In the genomic region with DNA sequence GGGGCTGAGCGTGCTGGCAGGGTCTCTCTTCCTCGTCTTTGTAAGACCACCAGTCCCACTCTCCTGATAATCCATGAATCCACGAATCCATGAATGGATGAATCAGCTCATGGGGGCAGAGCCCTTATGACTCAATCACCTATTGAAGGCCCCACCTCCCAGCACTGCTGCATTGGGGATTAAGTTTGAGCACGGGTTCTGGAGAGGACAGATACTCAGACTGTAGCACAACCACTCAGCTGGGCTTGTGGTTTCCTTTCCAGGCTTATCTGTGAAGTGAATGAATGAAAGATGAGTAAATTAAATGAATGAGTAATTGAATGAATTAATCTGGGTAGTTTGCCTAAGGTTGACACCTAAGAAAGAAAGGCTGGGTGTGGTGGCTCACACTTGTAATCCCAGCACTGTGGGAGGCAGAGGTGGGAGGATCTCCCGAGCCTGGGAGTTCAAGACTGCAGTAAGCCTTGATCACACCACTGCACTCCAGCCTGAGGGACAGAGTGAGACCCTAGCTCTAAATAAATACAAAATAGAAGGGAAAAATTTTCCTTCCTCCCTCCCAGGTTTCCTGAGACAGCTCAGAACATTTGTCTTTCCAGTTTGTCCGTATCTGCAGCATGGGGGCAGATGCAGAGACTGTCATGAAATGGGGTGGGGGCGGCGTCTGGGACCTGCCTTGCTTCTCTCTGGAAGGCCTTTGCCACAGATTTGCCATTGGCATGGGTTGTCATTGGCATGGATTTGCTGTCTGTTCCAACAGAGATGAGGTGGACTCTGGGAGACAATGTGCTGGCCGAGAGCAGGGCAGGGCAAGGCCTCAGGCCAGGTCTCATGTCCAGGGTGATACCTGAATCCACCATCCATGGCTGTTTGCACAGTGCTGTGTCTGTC, we compare ENCODE assay signal across 16 cellular contexts.
"Had no signal": no experiment of that assay in that cellular context is flagged by ENCODE, and none has a peak within 500 bp of the region (broad histone marks: within the 10 kb centered on the region; RNA-seq: fewer than 3 reads in every experiment).

No MANE protein-coding gene starts in this region.

- H3K27ac Mint-ChIP-seq: activated CD4-positive, alpha-beta T cell treated with anti-CD3 and anti-CD28 coated beads, Interleukin-2, amount 10 ng/mL, durations not matched to agents 7 days and 5 days; activated naive CD8-positive, alpha-beta T cell treated with anti-CD3 and anti-CD28 coated beads, Interleukin-2, amount 50 U/mL, for 24 hours; T-helper 1 cell treated with Interleukin-12 subunit alpha and Interleukin-12 subunit beta and Interleukin-4 antibody, amounts not matched to agents 30 μg/mL and 1 μg/mL, for 36 hours; WTC11 had no signal

- H3K9me3 ChIP-seq: ascending aorta, lower lobe of right lung, neutrophil had no signal

- H3K27me3 Mint-ChIP-seq: activated CD4-positive, alpha-beta T cell treated with anti-CD3 and anti-CD28 coated beads, Interleukin-2, amount 10 ng/mL, durations not matched to agents 7 days and 5 days had no signal

- H3K27ac ChIP-seq: ascending aorta, esophagus muscularis mucosa, lower lobe of right lung, neutrophil had no signal

- H3K4me1 ChIP-seq: ascending aorta, esophagus muscularis mucosa, lower lobe of right lung had no signal

- H3K4me1 Mint-ChIP-seq: activated CD4-positive, alpha-beta T cell treated with anti-CD3 and anti-CD28 coated beads, Interleukin-2, amount 10 ng/mL, durations not matched to agents 7 days and 5 days; activated naive CD8-positive, alpha-beta T cell treated with anti-CD3 and anti-CD28 coated beads, Interleukin-2, amount 50 U/mL, for 24 hours; WTC11 had no signal

- DNase-seq: activated CD4-positive, alpha-beta T cell treated with anti-CD3 and anti-CD28 coated beads, Interleukin-2, amount 10 ng/mL, durations not matched to agents 7 days and 5 days; activated effector memory CD4-positive, alpha-beta T cell treated with Interleukin-2 at 50 U/mL for 16 hours; activated naive CD8-positive, alpha-beta T cell treated with anti-CD3 and anti-CD28 coated beads, Interleukin-2, amount 50 U/mL, for 24 hours; hypothalamus; kidney glomerular epithelial cell; lower lobe of right lung; naive B cell; right cardiac atrium; SHP77 treated with DMSO at 0.1 percent for 48 hours; stimulated activated CD4-positive, alpha-beta T cell treated with anti-CD3 and anti-CD28 coated beads, Interleukin-2, amount 100 ng/mL, for 48 hours; trophoblast cell had no signal

- H3K36me3 ChIP-seq: ascending aorta, esophagus muscularis mucosa, lower lobe of right lung, neutrophil had no signal

- H3K4me3 Mint-ChIP-seq: activated CD4-positive, alpha-beta T cell treated with anti-CD3 and anti-CD28 coated beads, Interleukin-2, amount 10 ng/mL, durations not matched to agents 7 days and 5 days; activated naive CD8-positive, alpha-beta T cell treated with anti-CD3 and anti-CD28 coated beads, Interleukin-2, amount 50 U/mL, for 24 hours; naive B cell; T-helper 1 cell treated with Interleukin-12 subunit alpha and Interleukin-12 subunit beta and Interleukin-4 antibody, amounts not matched to agents 30 μg/mL and 1 μg/mL, for 36 hours; WTC11 had no signal

- H3K4me3 ChIP-seq: ascending aorta, esophagus muscularis mucosa, lower lobe of right lung had no signal

- H3K9me3 Mint-ChIP-seq: activated CD4-positive, alpha-beta T cell treated with anti-CD3 and anti-CD28 coated beads, Interleukin-2, amount 10 ng/mL, durations not matched to agents 7 days and 5 days had no signal

- H3K27me3 ChIP-seq: ascending aorta, neutrophil had no signal

- ATAC-seq: activated naive CD8-positive, alpha-beta T cell treated with anti-CD3 and anti-CD28 coated beads, Interleukin-2, amount 50 U/mL, for 24 hours; lower lobe of right lung; right cardiac atrium; WTC11 had no signal
